Comparison of ENCODE assay signal across 15 cellular contexts in the genomic region with DNA sequence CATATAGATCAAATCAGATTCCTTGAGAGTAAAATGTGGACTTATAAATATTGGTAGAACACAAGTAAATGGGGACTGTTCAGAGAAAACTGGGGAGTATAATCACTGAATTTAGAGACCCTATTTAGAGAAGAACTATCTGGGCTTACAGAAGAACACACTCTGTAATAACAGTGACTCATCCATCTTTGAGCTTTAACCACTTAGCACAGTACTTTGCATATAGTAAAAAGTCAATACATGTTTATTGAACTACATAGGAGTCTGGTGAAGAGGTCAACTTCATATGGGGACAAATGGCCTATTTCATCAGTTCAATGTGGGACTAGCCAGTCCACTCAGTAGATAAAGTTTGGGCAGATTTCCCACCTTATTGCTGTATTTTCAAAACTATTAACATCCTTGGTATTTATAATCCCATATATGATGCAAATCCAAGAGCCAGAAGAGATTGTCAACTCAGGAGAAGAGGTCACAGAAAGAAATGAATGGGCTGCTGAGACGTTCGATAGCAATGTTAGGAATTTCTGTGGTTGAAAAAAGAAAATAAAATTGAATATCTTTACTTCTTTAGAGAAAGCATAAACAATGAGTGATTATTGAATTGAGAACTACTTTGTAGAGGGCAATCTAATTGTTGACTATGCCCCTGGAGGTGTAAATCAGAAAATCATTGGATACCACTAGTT.
DNase-seq lines count a peak whose midpoint lies in the region; ATAC-seq, FAIRE-seq and TF ChIP-seq lines count a peak whose summit lies in the region.
"Had no signal": no experiment of that assay in that cellular context is flagged by ENCODE, and none has a peak within 500 bp of the region (broad histone marks: within the 10 kb centered on the region; RNA-seq: fewer than 3 reads in every experiment).

No MANE protein-coding gene starts in this region.

- H3K36me3 Mint-ChIP-seq in astrocyte (ENCODE audit: low read depth, unreplicated experiment) (no peaks in the 10 kb centered on the region), glutamatergic neuron (ENCODE audit: unreplicated experiment) (no peaks in the 10 kb centered on the region)

- intact Hi-C loops in left cardiac atrium (cut with DNase I) = loop anchor here in 1 of 2 donors (10.0 kb wide), 1 partner anchor 398 kb away; no protein-coding TSS in a partner anchor

- H3K9me3 ChIP-seq in GM23248 (ENCODE audit: low read depth) (no peaks in the 10 kb centered on the region), astrocyte (ENCODE audit: insufficient read depth, low read depth, low read length) (no peaks in the 10 kb centered on the region), tibial nerve (no peaks in the 10 kb centered on the region)
- H3K9me3 ChIP-seq: BLaER1 treated with 17β-estradiol and CSF1 and Interleukin-3, amounts not matched to agents 10 nM and 100 nM; psoas muscle; upper lobe of right lung had no signal

- ATAC-seq in left cardiac atrium = no peak
- ATAC-seq: psoas muscle, upper lobe of right lung had no signal

- TF ChIP-seq EP300 in tibial nerve (IDR thresholded peaks at IDR 0.05) = no peak

- H3K4me1 Mint-ChIP-seq in astrocyte (ENCODE audit: low read depth, unreplicated experiment) (peaks cover 19% of the 10 kb centered on the region), glutamatergic neuron (ENCODE audit: low read depth, unreplicated experiment) (peaks cover 36% of the 10 kb centered on the region)

- in situ Hi-C loops in GM23248 (cut with MboI) = loop anchor here (10.0 kb wide), 1 partner anchor 328 kb away; no protein-coding TSS in a partner anchor

- H3K79me2 ChIP-seq in ACC112 (ENCODE audit: control insufficient read depth, insufficient read depth, low read length, unreplicated experiment) (no peaks in the 10 kb centered on the region), GM23248 (ENCODE audit: insufficient read depth) (no peaks in the 10 kb centered on the region), astrocyte (ENCODE audit: insufficient read depth, low read length) (no peaks in the 10 kb centered on the region)

- FAIRE-seq in astrocyte (lab: Jason Lieb, UNC) = peak; percentile 60

- H3K27ac ChIP-seq in ACC112 (ENCODE audit: low read depth, low read length) (peak overlapping the region; percentile 83), GM23248 (peak overlapping the region; percentile 4; the same call in 1 of the 2 replicates), astrocyte (ENCODE audit: low read depth, low read length) (peak overlapping the region; percentile 72), tibial nerve (no peak overlapping the region)
- H3K27ac ChIP-seq: BLaER1 treated with 17β-estradiol and CSF1 and Interleukin-3, amounts not matched to agents 10 nM and 100 nM; psoas muscle; upper lobe of right lung had no signal

- H2AFZ ChIP-seq in ACC112 (ENCODE audit: low read length, unreplicated experiment) (peak overlapping the region; percentile 17), GM23248 (no peak overlapping the region), astrocyte (ENCODE audit: low read depth, low read length) (no peak overlapping the region)

- DNase-seq in GM23248 (peak; percentile 71), astrocyte (ENCODE audit: low read depth) (peak; percentile 79), glutamatergic neuron (no peak), NCI-H2107 treated with DMSO at 0.1 percent for 48 hours (lab: John Stamatoyannopoulos, UW; ENCODE audit: unreplicated experiment) (no peak), activated gamma-delta T cell treated with Interleukin-2 at 50 U/mL for 16 hours (no peak), left cardiac atrium (no peak), tibial nerve (ENCODE audit: low spot score in 2 of 2) (no peak)
- DNase-seq: activated CD4-positive, CD25-positive, alpha-beta regulatory T cell; activated T-cell treated with anti-CD3 and anti-CD28 coated beads, Interleukin-2, amount 50 U/mL, for 1 hour; KG1; NCI-H187 treated with DMSO at 0.1 percent for 48 hours; psoas muscle; upper lobe of right lung had no signal

- TF ChIP-seq CTCF in astrocyte (IDR thresholded peaks at IDR 0.05; ENCODE audit: insufficient read depth, low read depth, low read length) (no peak), glutamatergic neuron (IDR thresholded peaks at IDR 0.05; ENCODE audit: partially characterized antibody, unreplicated experiment) (no peak), tibial nerve (IDR thresholded peaks at IDR 0.05) (no peak)

- H3K36me3 ChIP-seq in ACC112 (ENCODE audit: insufficient read depth, low read length) (no peaks in the 10 kb centered on the region), GM23248 (ENCODE audit: low read depth) (no peaks in the 10 kb centered on the region), astrocyte (ENCODE audit: insufficient read depth, low read length) (no peaks in the 10 kb centered on the region), tibial nerve (no peaks in the 10 kb centered on the region)
- H3K36me3 ChIP-seq: BLaER1 treated with 17β-estradiol and CSF1 and Interleukin-3, amounts not matched to agents 10 nM and 100 nM; upper lobe of right lung had no signal

- H3K27ac Mint-ChIP-seq in astrocyte (ENCODE audit: unreplicated experiment) (peak overlapping the region; percentile 49), glutamatergic neuron (ENCODE audit: unreplicated experiment) (peak overlapping the region; percentile 91)

- H3K4me1 ChIP-seq in ACC112 (ENCODE audit: control insufficient read depth, insufficient read depth, low read length, unreplicated experiment) (peaks cover 36% of the 10 kb centered on the region), GM23248 (ENCODE audit: insufficient read depth) (peaks cover 17% of the 10 kb centered on the region), astrocyte (ENCODE audit: insufficient read depth, low read length) (peaks cover 23% of the 10 kb centered on the region), tibial nerve (peaks cover 0 to 16% (median 0%) of the 10 kb centered on the region in 4 donors)
- H3K4me1 ChIP-seq: BLaER1 treated with 17β-estradiol and CSF1 and Interleukin-3, amounts not matched to agents 10 nM and 100 nM; upper lobe of right lung had no signal

- 56% methylated on average over 2 of the region's 2 CpGs for WGBS in GM23248 (ENCODE audit: low coverage in 1 of 2, low lambda C conversion rate in 2 of 2, missing lambda C conversion rate in 2 of 2), 2 experiments
- WGBS in tibial nerve, 2 donors = 44 to 53% methylated on average over 2 of the region's 2 CpGs

- H3K4me3 Mint-ChIP-seq in astrocyte (ENCODE audit: unreplicated experiment) (peak overlapping the region; percentile 14), glutamatergic neuron (ENCODE audit: unreplicated experiment) (peak overlapping the region; percentile 35)

- peaks cover 9% of the 10 kb centered on the region; the same call in 1 of the 2 replicates for H3F3A ChIP-seq in GM23248 (ENCODE audit: insufficient read depth)

- H4K20me1 ChIP-seq in GM23248 (ENCODE audit: insufficient read depth) = no peaks in the 10 kb centered on the region
- H4K20me1 ChIP-seq in astrocyte (ENCODE audit: insufficient read depth, low read length) = no peaks in the 10 kb centered on the region
- H4K20me1 ChIP-seq: BLaER1 treated with 17β-estradiol and CSF1 and Interleukin-3, amounts not matched to agents 10 nM and 100 nM had no signal

- H3K9ac ChIP-seq in GM23248 (no peak overlapping the region), astrocyte (ENCODE audit: low read length) (peak overlapping the region; percentile 7)
- H3K9ac ChIP-seq: BLaER1 treated with 17β-estradiol and CSF1 and Interleukin-3, amounts not matched to agents 10 nM and 100 nM had no signal

- peak overlapping the region; percentile 39; the same call in 1 of the 2 replicates for H3K4me3 ChIP-seq in ACC112 (ENCODE audit: low read depth, low read length)
- H3K4me3 ChIP-seq in GM23248 = 0 out of 2 replicates have a peak overlapping the region, but pooled peaks have one; percentile 5
- H3K4me3 ChIP-seq in astrocyte (ENCODE audit: insufficient read depth, low read depth, low read length) = no peak overlapping the region
- H3K4me3 ChIP-seq in tibial nerve = no peak overlapping the region
- H3K4me3 ChIP-seq: BLaER1 treated with 17β-estradiol and CSF1 and Interleukin-3, amounts not matched to agents 10 nM and 100 nM; psoas muscle; upper lobe of right lung had no signal

- TF ChIP-seq POLR2A in tibial nerve (IDR thresholded peaks at IDR 0.05) = no peak

- H3K27me3 Mint-ChIP-seq in astrocyte (ENCODE audit: low read depth, unreplicated experiment) (no peaks in the 10 kb centered on the region), glutamatergic neuron (ENCODE audit: unreplicated experiment) (peaks cover 6% of the 10 kb centered on the region)

- H3K27me3 ChIP-seq in ACC112 (ENCODE audit: insufficient read depth, low read length) = no peaks in the 10 kb centered on the region
- H3K27me3 ChIP-seq in GM23248 (replicated peaks; ENCODE audit: insufficient read depth) = peaks cover 10% of the 10 kb centered on the region
- no peaks in the 10 kb centered on the region for H3K27me3 ChIP-seq in astrocyte (ENCODE audit: insufficient read depth, low read length)
- no peaks in the 10 kb centered on the region for H3K27me3 ChIP-seq in tibial nerve
- H3K27me3 ChIP-seq: BLaER1 treated with 17β-estradiol and CSF1 and Interleukin-3, amounts not matched to agents 10 nM and 100 nM; upper lobe of right lung had no signal

- H3K9me2 ChIP-seq in GM23248 (ENCODE audit: insufficient read depth) = no peaks in the 10 kb centered on the region

- H3K4me2 ChIP-seq in GM23248 (ENCODE audit: unreplicated experiment) (peak overlapping the region; percentile 37), astrocyte (ENCODE audit: low read length) (peak overlapping the region; percentile 61)
- H3K4me2 ChIP-seq: BLaER1 treated with 17β-estradiol and CSF1 and Interleukin-3, amounts not matched to agents 10 nM and 100 nM had no signal

- H3K9me3 Mint-ChIP-seq in astrocyte (ENCODE audit: unreplicated experiment) (no peaks in the 10 kb centered on the region), glutamatergic neuron (ENCODE audit: unreplicated experiment) (peaks cover 8% of the 10 kb centered on the region)

Comparison
In these comparisons a context has a peak if more than half of its experiments do, and no peak if none do; other contexts are left out.
1. H3K27ac ChIP-seq: peak in ACC112 (single experiment), GM23248 (single experiment) and astrocyte (single experiment); none in tibial nerve (0 of 4).
2. H3K4me3 ChIP-seq: peak in ACC112 (single experiment) and GM23248 (single experiment); none in astrocyte (single experiment) and tibial nerve (0 of 4).
3. DNase-seq: peak in GM23248 (single experiment) and astrocyte (single experiment); none in glutamatergic neuron (single experiment), NCI-H2107 treated with DMSO at 0.1 percent for 48 hours (single experiment), activated gamma-delta T cell treated with Interleukin-2 at 50 U/mL for 16 hours (single experiment), left cardiac atrium (single experiment) and tibial nerve (0 of 2).